ENCODE assay signal across 1 cellular context in the genomic region with DNA sequence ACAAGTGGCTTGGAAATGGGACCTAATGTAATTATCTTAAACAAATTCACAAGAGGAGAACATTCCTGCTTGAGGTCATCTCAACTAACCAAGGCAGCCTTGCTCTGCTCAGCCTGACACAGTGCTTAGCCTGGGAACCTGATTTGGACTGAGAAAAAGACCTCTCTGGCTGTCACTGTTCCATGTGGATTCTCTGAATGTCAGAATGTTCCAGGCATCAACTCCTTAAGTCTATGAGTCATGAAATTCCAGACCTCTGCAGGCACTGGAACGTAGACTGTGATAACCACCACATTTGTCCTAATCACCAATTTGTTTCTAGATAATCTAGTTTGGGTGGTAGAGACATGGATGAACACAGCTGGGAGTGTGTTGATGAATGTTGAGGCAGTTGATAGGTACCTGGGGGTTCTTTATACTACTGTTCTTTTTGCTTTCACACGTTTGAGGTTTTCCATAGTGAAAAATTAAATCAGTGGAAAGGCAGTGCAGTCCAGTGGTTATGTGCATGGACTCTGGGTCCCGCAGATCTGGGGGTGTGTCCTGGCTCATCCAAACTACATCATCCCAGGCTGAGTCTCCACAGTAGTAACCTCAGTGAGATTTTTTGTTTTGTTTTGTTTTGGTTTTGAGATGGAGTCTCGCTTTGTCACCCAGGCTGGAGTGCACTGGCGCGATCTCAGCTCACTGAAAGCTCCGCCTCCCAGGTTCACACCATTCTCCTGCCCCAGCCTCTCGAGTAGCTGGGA.
TF ChIP-seq lines count a peak whose summit lies in the region.

No MANE protein-coding gene starts in this region.

TF ChIP-seq in SK-N-SH, 30 proteins besides CTCF, POLR2A, EP300 and RAD21 (continued from another document):
- no peak for TF ChIP-seq JUND (IDR thresholded peaks at IDR 0.05)
- TF ChIP-seq GATA2 (CRISPR knock-in tag; IDR thresholded peaks at IDR 0.05), result no peak
- no peak for TF ChIP-seq ELF1 (IDR thresholded peaks at IDR 0.05)
- TF ChIP-seq NFIC (IDR thresholded peaks at IDR 0.05; ENCODE audit: borderline replicate concordance), result no peak
- no peak for TF ChIP-seq MXI1 (IDR thresholded peaks at IDR 0.05; ENCODE audit: low read depth, low read length)
- no peak for TF ChIP-seq TEAD4 (IDR thresholded peaks at IDR 0.05; ENCODE audit: borderline replicate concordance, insufficient read depth)
